Comparison of ENCODE assay signal across 10 cellular contexts in genomic region chr7:2732959-2733584, GRCh38. TPM values are rescaled to one million over a fixed set of nuclear protein-coding genes. Genes with fewer than 3 reads are reported as not detected.
DNase-seq lines count a peak whose midpoint lies in the region; ATAC-seq and TF ChIP-seq lines count a peak whose summit lies in the region.
"Had no signal": no experiment of that assay in that cellular context is flagged by ENCODE, and none has a peak within 500 bp of the region (broad histone marks: within the 10 kb centered on the region; RNA-seq: fewer than 3 reads in every experiment).

No MANE protein-coding gene starts in this region.

- WGBS in right cardiac atrium, result 35% methylated on average over 18 of the region's 18 CpGs

- H3K27me3 ChIP-seq in HCT116 (ENCODE audit: insufficient read depth, low read length) (no peaks in the 10 kb centered on the region), right cardiac atrium (ENCODE audit: control insufficient read depth, insufficient read depth) (no peaks in the 10 kb centered on the region)

- no peak overlapping the region for H3K9ac ChIP-seq in HCT116 (ENCODE audit: low read length)

- DNase-seq in HCT116 (ENCODE audit: low read depth, low spot score) (no peak), amniotic epithelial cell (ENCODE audit: low read depth) (peak; percentile 59), right cardiac atrium (peak; percentile 77 to 87 (median 86)), GM13977 (ENCODE audit: low spot score) (no peak), GOT3 (lab: John Stamatoyannopoulos, UW) (no peak)
- DNase-seq: activated naive CD8-positive, alpha-beta T cell treated with anti-CD3 and anti-CD28 coated beads, Interleukin-2, amount 10 ng/mL, durations not matched to agents 7 days and 5 days had no signal

- BruUV-seq in HCT116 (replicated peaks; lab: Mats Ljungman, UMichigan), result no TSS peak

- peak overlapping the region; percentile 77 for H3K27ac Mint-ChIP-seq in stimulated activated memory B cell treated with anti-CD40 and anti-IgM and Interleukin-4, amounts not matched to agents 10 μg/mL and 1 μg/mL and 100 μg/mL, for 72 hours
- H3K27ac Mint-ChIP-seq: activated naive CD8-positive, alpha-beta T cell treated with anti-CD3 and anti-CD28 coated beads, Interleukin-2, amount 10 ng/mL, durations not matched to agents 7 days and 5 days had no signal

- no peak for TF ChIP-seq POLR2A in HCT116 (IDR thresholded peaks at IDR 0.05; ENCODE audit: borderline replicate concordance, extremely low read depth, insufficient read depth, insufficient read length)

- TF ChIP-seq CTCF in HCT116 (IDR thresholded peaks at IDR 0.05 in 2 of 3, conservative IDR thresholded peaks at IDR 0.05 in 1 of 3; ENCODE audit: borderline replicate concordance in 1 of 3, insufficient read depth in 1 of 3, low read depth in 2 of 3, low read length in 2 of 3), result no peak
- no peak for TF ChIP-seq CTCF in GM13977 (IDR thresholded peaks at IDR 0.05; ENCODE audit: extremely low read depth, insufficient read depth, missing control alignments)

- H3K79me2 ChIP-seq in HCT116 (ENCODE audit: insufficient read depth, low read length), result no peaks in the 10 kb centered on the region

- H3K4me2 ChIP-seq in HCT116 (ENCODE audit: low read length), result no peak overlapping the region

- CTCF ChIA-PET in HCT116 (lab: Charles Lee), result no interaction called here

- H3K36me3 ChIP-seq in HCT116 (ENCODE audit: control insufficient read depth in 1 of 2, insufficient read depth in 2 of 2, low read length in 2 of 2), result no peaks in the 10 kb centered on the region

- no peak for TF ChIP-seq RAD21 in HCT116 (IDR thresholded peaks at IDR 0.05; ENCODE audit: low read depth)

- no peak overlapping the region for H2AFZ ChIP-seq in HCT116 (ENCODE audit: low read depth, low read length, poor library complexity, severe bottlenecking)

- ATAC-seq in HCT116 (no peak), right cardiac atrium (peak; percentile 63 to 70), GM21360 (IDR thresholded peaks at IDR 0.05; ENCODE audit: unreplicated experiment) (no peak), HG03520 (IDR thresholded peaks at IDR 0.05; ENCODE audit: unreplicated experiment) (no peak)
- no peak for ATAC-seq in stimulated activated memory B cell treated with anti-CD40 and anti-IgM and Interleukin-4, amounts not matched to agents 10 μg/mL and 1 μg/mL and 100 μg/mL, for 72 hours

- H3K9me3 ChIP-seq in HCT116 (ENCODE audit: control insufficient read depth in 1 of 2, insufficient read depth in 1 of 2, low read depth in 1 of 2, low read length in 2 of 2) (no peaks in the 10 kb centered on the region), right cardiac atrium (ENCODE audit: control insufficient read depth, low read length) (no peaks in the 10 kb centered on the region)

- no peak overlapping the region for H3K4me3 ChIP-seq in HCT116 (replicated peaks in 1 of 2; ENCODE audit: low read depth in 1 of 2, low read length in 2 of 2)
- H3K4me3 ChIP-seq in right cardiac atrium (ENCODE audit: low read length), result no peak overlapping the region

- no peaks in the 10 kb centered on the region for H3K9me2 ChIP-seq in HCT116 (ENCODE audit: insufficient read depth)

- H3K4me1 ChIP-seq in HCT116 (ENCODE audit: control insufficient read depth in 1 of 2, insufficient read depth in 2 of 2, low read length in 2 of 2), result peaks cover 0 to 11% of the 10 kb centered on the region in 2 experiments; a peak in 1 of 4 replicates
- H3K4me1 ChIP-seq in right cardiac atrium (ENCODE audit: control insufficient read depth, insufficient read depth, low read length), result peaks cover 22% of the 10 kb centered on the region

- in situ Hi-C loops in GM13977 (cut with MboI; ENCODE audit: low pct_unique_long_range_greater_than_20kb, low sequenced_read_pairs, unreplicated experiment), result no loop called here

- POLR2A ChIA-PET in HCT116 (lab: Charles Lee), result no interaction called here

- H3K27ac ChIP-seq in HCT116 (ENCODE audit: low read depth, low read length) (no peak overlapping the region), right cardiac atrium (ENCODE audit: low read length) (peak overlapping the region; percentile 83)

- intact Hi-C loops in HCT116 (cut with micrococcal nuclease) (no loop called here), right cardiac atrium (cut with DNase I) (no loop called here)

- H3K27me3 Mint-ChIP-seq in stimulated activated memory B cell treated with anti-CD40 and anti-IgM and Interleukin-4, amounts not matched to agents 10 μg/mL and 1 μg/mL and 100 μg/mL, for 72 hours, result no peaks in the 10 kb centered on the region
- H3K27me3 Mint-ChIP-seq: activated naive CD8-positive, alpha-beta T cell treated with anti-CD3 and anti-CD28 coated beads, Interleukin-2, amount 10 ng/mL, durations not matched to agents 7 days and 5 days had no signal

- no peaks in the 10 kb centered on the region for H3K9me3 Mint-ChIP-seq in stimulated activated memory B cell treated with anti-CD40 and anti-IgM and Interleukin-4, amounts not matched to agents 10 μg/mL and 1 μg/mL and 100 μg/mL, for 72 hours
- H3K9me3 Mint-ChIP-seq: activated naive CD8-positive, alpha-beta T cell treated with anti-CD3 and anti-CD28 coated beads, Interleukin-2, amount 10 ng/mL, durations not matched to agents 7 days and 5 days had no signal

- H4K20me1 ChIP-seq in HCT116 (ENCODE audit: insufficient read depth), result no peaks in the 10 kb centered on the region

- RAD21 ChIA-PET in HCT116 (lab: Charles Lee; ENCODE audit: low non-redundant PET in 1 of 2, low total read pairs in 2 of 2, uncharacterized antibody in 2 of 2, unreplicated experiment in 2 of 2), result no interaction called here

- H3K36me3 Mint-ChIP-seq in stimulated activated memory B cell treated with anti-CD40 and anti-IgM and Interleukin-4, amounts not matched to agents 10 μg/mL and 1 μg/mL and 100 μg/mL, for 72 hours, result peaks cover 68% of the 10 kb centered on the region

- H3K4me1 Mint-ChIP-seq in stimulated activated memory B cell treated with anti-CD40 and anti-IgM and Interleukin-4, amounts not matched to agents 10 μg/mL and 1 μg/mL and 100 μg/mL, for 72 hours, result peaks cover 48% of the 10 kb centered on the region

- H3K4me3 Mint-ChIP-seq in stimulated activated memory B cell treated with anti-CD40 and anti-IgM and Interleukin-4, amounts not matched to agents 10 μg/mL and 1 μg/mL and 100 μg/mL, for 72 hours, result no peak overlapping the region
- H3K4me3 Mint-ChIP-seq: activated naive CD8-positive, alpha-beta T cell treated with anti-CD3 and anti-CD28 coated beads, Interleukin-2, amount 10 ng/mL, durations not matched to agents 7 days and 5 days had no signal

TF ChIP-seq in HCT116, 20 proteins besides CTCF, POLR2A, EP300 and RAD21:
- TF ChIP-seq MAX (IDR thresholded peaks at IDR 0.05) (peak; percentile 43; the same call in 1 of the 2 replicates), TCF7L2 (IDR thresholded peaks at IDR 0.05; ENCODE audit: borderline replicate concordance, extremely low read depth, insufficient read depth, insufficient read length) (no peak)

RNA-seq across cellular contexts. Expression of gene AMZ1, which starts 45.1 kb away (rescaled TPM):
- not detected for total RNA-seq in HCT116 (2021; ENCODE audit: unreplicated experiment)
- polyA plus RNA-seq in HCT116 (2012), result 0.03 and 0.04 TPM in 2 replicates
- 1 to 10 TPM in 1 of 4 donors, under 1 TPM in 3; 0.45 to 1.0 (median 0.91) TPM for total RNA-seq in right cardiac atrium
- polyA plus RNA-seq in right cardiac atrium, result 0.36 TPM
- total RNA-seq: NCI-H460 had no signal

Comparison
In these comparisons a context has a peak if more than half of its experiments do, and no peak if none do; other contexts are left out.
1. ATAC-seq: peak in right cardiac atrium (2 of 2); none in HCT116 (single experiment), stimulated activated memory B cell treated with anti-CD40 and anti-IgM and Interleukin-4, amounts not matched to agents 10 μg/mL and 1 μg/mL and 100 μg/mL, for 72 hours (single experiment), GM21360 (single experiment) and HG03520 (single experiment).
2. DNase-seq: peak in amniotic epithelial cell (single experiment) and right cardiac atrium (3 of 3); none in HCT116 (single experiment), GM13977 (single experiment) and GOT3 (single experiment).